ENCODE assay signal across 1 cellular context in genomic region chr2:88212251-88212790, GRCh38.
TF ChIP-seq lines count a peak whose summit lies in the region.

No MANE protein-coding gene starts in this region.

TF ChIP-seq in GM12878, 131 proteins besides CTCF, POLR2A, EP300 and RAD21 (continued from another document):
- TF ChIP-seq ZNF687 (IDR thresholded peaks at IDR 0.05): no peak
- no peak for TF ChIP-seq E2F4 (IDR thresholded peaks at IDR 0.05; ENCODE audit: low read depth, low read length)
- TF ChIP-seq HCFC1 (IDR thresholded peaks at IDR 0.05; ENCODE audit: low read length): no peak
- TF ChIP-seq SRF (IDR thresholded peaks at IDR 0.05; ENCODE audit: low read depth in 2 of 2, low read length in 2 of 2): no peak
- TF ChIP-seq SUPT20H (IDR thresholded peaks at IDR 0.05; ENCODE audit: borderline replicate concordance, control insufficient read depth, low read depth, low read length): no peak
- TF ChIP-seq CHD4 (IDR thresholded peaks at IDR 0.05): no peak
- TF ChIP-seq SIX5 (IDR thresholded peaks at IDR 0.05; ENCODE audit: low read depth, low read length, severe bottlenecking): no peak
TF ChIP-seq in GM12878: peak in this region for 0.
